1 cellular context compared by ENCODE assay signal in genomic region chr1:23661887-23662286, GRCh38.
TF ChIP-seq lines count a peak whose summit lies in the region.

No MANE protein-coding gene starts in this region.

TF ChIP-seq in GM23338, 12 proteins besides CTCF, POLR2A, EP300 and RAD21 (continued from another document):
- TF ChIP-seq, protein P1, sequence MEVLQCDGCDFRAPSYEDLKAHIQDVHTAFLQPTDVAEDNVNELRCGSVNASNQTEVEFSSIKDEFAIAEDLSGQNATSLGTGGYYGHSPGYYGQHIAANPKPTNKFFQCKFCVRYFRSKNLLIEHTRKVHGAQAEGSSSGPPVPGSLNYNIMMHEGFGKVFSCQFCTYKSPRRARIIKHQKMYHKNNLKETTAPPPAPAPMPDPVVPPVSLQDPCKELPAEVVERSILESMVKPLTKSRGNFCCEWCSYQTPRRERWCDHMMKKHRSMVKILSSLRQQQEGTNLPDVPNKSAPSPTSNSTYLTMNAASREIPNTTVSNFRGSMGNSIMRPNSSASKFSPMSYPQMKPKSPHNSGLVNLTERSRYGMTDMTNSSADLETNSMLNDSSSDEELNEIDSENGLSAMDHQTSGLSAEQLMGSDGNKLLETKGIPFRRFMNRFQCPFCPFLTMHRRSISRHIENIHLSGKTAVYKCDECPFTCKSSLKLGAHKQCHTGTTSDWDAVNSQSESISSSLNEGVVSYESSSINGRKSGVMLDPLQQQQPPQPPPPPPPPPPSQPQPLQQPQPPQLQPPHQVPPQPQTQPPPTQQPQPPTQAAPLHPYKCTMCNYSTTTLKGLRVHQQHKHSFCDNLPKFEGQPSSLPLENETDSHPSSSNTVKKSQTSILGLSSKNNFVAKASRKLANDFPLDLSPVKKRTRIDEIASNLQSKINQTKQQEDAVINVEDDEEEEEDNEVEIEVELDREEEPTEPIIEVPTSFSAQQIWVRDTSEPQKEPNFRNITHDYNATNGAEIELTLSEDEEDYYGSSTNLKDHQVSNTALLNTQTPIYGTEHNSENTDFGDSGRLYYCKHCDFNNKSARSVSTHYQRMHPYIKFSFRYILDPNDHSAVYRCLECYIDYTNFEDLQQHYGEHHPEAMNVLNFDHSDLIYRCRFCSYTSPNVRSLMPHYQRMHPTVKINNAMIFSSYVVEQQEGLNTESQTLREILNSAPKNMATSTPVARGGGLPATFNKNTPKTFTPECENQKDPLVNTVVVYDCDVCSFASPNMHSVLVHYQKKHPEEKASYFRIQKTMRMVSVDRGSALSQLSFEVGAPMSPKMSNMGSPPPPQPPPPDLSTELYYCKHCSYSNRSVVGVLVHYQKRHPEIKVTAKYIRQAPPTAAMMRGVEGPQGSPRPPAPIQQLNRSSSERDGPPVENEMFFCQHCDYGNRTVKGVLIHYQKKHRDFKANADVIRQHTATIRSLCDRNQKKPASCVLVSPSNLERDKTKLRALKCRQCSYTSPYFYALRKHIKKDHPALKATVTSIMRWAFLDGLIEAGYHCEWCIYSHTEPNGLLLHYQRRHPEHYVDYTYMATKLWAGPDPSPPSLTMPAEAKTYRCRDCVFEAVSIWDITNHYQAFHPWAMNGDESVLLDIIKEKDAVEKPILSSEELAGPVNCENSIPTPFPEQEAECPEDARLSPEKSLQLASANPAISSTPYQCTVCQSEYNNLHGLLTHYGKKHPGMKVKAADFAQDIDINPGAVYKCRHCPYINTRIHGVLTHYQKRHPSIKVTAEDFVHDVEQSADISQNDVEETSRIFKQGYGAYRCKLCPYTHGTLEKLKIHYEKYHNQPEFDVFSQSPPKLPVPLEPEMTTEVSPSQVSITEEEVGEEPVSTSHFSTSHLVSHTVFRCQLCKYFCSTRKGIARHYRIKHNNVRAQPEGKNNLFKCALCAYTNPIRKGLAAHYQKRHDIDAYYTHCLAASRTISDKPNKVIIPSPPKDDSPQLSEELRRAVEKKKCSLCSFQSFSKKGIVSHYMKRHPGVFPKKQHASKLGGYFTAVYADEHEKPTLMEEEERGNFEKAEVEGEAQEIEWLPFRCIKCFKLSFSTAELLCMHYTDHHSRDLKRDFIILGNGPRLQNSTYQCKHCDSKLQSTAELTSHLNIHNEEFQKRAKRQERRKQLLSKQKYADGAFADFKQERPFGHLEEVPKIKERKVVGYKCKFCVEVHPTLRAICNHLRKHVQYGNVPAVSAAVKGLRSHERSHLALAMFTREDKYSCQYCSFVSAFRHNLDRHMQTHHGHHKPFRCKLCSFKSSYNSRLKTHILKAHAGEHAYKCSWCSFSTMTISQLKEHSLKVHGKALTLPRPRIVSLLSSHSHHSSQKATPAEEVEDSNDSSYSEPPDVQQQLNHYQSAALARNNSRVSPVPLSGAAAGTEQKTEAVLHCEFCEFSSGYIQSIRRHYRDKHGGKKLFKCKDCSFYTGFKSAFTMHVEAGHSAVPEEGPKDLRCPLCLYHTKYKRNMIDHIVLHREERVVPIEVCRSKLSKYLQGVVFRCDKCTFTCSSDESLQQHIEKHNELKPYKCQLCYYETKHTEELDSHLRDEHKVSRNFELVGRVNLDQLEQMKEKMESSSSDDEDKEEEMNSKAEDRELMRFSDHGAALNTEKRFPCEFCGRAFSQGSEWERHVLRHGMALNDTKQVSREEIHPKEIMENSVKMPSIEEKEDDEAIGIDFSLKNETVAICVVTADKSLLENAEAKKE (CRISPR knock-in tag; IDR thresholded peaks at IDR 0.05) = no peak
